In genomic region chr19:4539697-4540581, GRCh38 we compare ENCODE assay signal across 1 cellular context.
TF ChIP-seq lines count a peak whose summit lies in the region.

Gene LRG1, minus strand, starts transcription at chr19:4540036. Its CDS starts 23 bp downstream, at chr19:4540013.

TF ChIP-seq in K562, 482 proteins besides CTCF, POLR2A, EP300 and RAD21 (continued from another document and continues in another):
- peak; percentile 38; the same call in 1 of the 2 replicates for TF ChIP-seq TFAP4 (CRISPR knock-in tag; IDR thresholded peaks at IDR 0.05; ENCODE audit: borderline replicate concordance)
- no peak for TF ChIP-seq ZBTB1 (CRISPR knock-in tag; IDR thresholded peaks at IDR 0.05; ENCODE audit: borderline replicate concordance, low read depth)
- 0 out of 2 replicates have a peak, but pooled peaks have one; percentile 22 for TF ChIP-seq PML (IDR thresholded peaks at IDR 0.05; ENCODE audit: low read length)
- TF ChIP-seq CBFA2T2 (conservative IDR thresholded peaks at IDR 0.05) = 0 out of 2 replicates have a peak, but pooled peaks have one; percentile 37
- peak; percentile 33 for TF ChIP-seq NEUROD1 (IDR thresholded peaks at IDR 0.05; ENCODE audit: borderline replicate concordance, low read depth, low read length, partially characterized antibody)
- TF ChIP-seq ZNF174 (CRISPR knock-in tag; IDR thresholded peaks at IDR 0.05) = no peak
- TF ChIP-seq HDAC1 (IDR thresholded peaks at IDR 0.05) = peak in 1 of 2 experiments; percentile 72; a peak in 2 of 4 replicates
- TF ChIP-seq EWSR1 (IDR thresholded peaks at IDR 0.05; ENCODE audit: borderline replicate concordance, low read depth, partially characterized antibody) = no peak
- TF ChIP-seq MTA1 (IDR thresholded peaks at IDR 0.05; ENCODE audit: borderline replicate concordance) = peak; percentile 30; the same call in 1 of the 2 replicates
- peak; percentile 86 for TF ChIP-seq CEBPB (tag; IDR thresholded peaks at IDR 0.05)
- no peak for TF ChIP-seq ZNF609 (CRISPR knock-in tag; IDR thresholded peaks at IDR 0.05; ENCODE audit: borderline replicate concordance)
- 0 out of 2 replicates have a peak, but pooled peaks have one; percentile 39 for TF ChIP-seq SMARCA4 (IDR thresholded peaks at IDR 0.05)
- peak; percentile 16; the same call in 1 of the 2 replicates for TF ChIP-seq TAL1 (IDR thresholded peaks at IDR 0.05)
- TF ChIP-seq FOXP1 (CRISPR knock-in tag; IDR thresholded peaks at IDR 0.05) = no peak
- TF ChIP-seq ETV6 (IDR thresholded peaks at IDR 0.05; ENCODE audit: borderline replicate concordance in 1 of 2, low read depth in 2 of 2, low read length in 1 of 2) = peak; percentile 85 to 91; a peak in 3 of 4 replicates
- TF ChIP-seq ETV6 (CRISPR knock-in tag; IDR thresholded peaks at IDR 0.05; ENCODE audit: borderline replicate concordance) = no peak
- TF ChIP-seq CHCHD3 (CRISPR knock-in tag; IDR thresholded peaks at IDR 0.05) = no peak
- TF ChIP-seq STAT6 (CRISPR knock-in tag; IDR thresholded peaks at IDR 0.05) = peak; percentile 92; the same call in 1 of the 2 replicates
- TF ChIP-seq MAFF (IDR thresholded peaks at IDR 0.05; ENCODE audit: low read length) = 0 out of 2 replicates have a peak, but pooled peaks have one; percentile 2
- peak; percentile 53 for TF ChIP-seq HDAC3 (IDR thresholded peaks at IDR 0.05; ENCODE audit: borderline replicate concordance, partially characterized antibody)
- peak; percentile 12; the same call in 1 of the 2 replicates for TF ChIP-seq CREM (IDR thresholded peaks at IDR 0.05; ENCODE audit: low read depth)
- no peak for TF ChIP-seq GTF3C2 (IDR thresholded peaks at IDR 0.05; ENCODE audit: borderline replicate concordance, extremely low read depth, insufficient read length)
- TF ChIP-seq NRF1 (conservative IDR thresholded peaks at IDR 0.05 in 1 of 2, IDR thresholded peaks at IDR 0.05 in 1 of 2) = no peak
- TF ChIP-seq NR2C1 (IDR thresholded peaks at IDR 0.05) = peak; percentile 91
- TF ChIP-seq NR2C1 (tag; IDR thresholded peaks at IDR 0.05) = peak; percentile 94
- peak; percentile 56 for TF ChIP-seq TAF1 (IDR thresholded peaks at IDR 0.05; ENCODE audit: control insufficient read depth, extremely low read depth, insufficient read depth, low read length, severe bottlenecking)
- TF ChIP-seq NFRKB (IDR thresholded peaks at IDR 0.05; ENCODE audit: low read depth) = 0 out of 2 replicates have a peak, but pooled peaks have one; percentile 16
- TF ChIP-seq GATAD2A (IDR thresholded peaks at IDR 0.05) = peak; percentile 11; the same call in 1 of the 2 replicates
- TF ChIP-seq MGA (IDR thresholded peaks at IDR 0.05) = 0 out of 2 replicates have a peak, but pooled peaks have one; percentile 21
- TF ChIP-seq CBX1 (IDR thresholded peaks at IDR 0.05; ENCODE audit: low read depth) = peak; percentile 31; the same call in 1 of the 2 replicates
